10 cellular contexts compared by ENCODE assay signal in the genomic region with DNA sequence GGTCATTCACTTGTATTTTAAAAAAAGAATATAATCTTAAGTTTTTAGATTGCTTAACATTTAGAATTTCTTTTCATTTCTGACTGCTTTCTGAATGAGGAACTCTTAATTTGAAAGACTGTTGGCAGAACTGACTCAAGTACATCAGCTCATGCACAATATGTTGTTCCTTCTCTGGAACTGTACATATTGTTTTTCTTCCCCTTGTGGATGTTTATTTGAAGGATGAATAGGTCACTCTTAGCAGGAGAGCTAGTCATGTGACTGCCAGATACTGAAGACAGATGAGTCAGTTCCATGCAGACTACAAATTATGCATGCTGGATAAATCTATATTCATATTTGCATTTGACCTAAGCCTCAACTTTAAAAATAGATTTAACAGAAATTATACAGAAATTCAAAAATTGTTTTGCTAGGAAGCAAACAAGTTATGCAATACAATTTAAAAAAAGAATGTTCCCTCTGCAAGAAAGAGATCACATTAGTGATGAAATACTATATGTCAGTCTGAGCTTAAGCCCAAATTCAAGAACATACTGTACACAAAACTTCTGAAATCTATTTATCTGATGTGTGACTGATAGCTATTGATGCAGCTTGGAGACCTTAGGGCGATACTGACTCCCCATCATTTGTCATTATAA.
DNase-seq lines count a peak whose midpoint lies in the region; ATAC-seq and TF ChIP-seq lines count a peak whose summit lies in the region.
"Had no signal": no experiment of that assay in that cellular context is flagged by ENCODE, and none has a peak within 500 bp of the region (broad histone marks: within the 10 kb centered on the region; RNA-seq: fewer than 3 reads in every experiment).

No MANE protein-coding gene starts in this region.

- no peaks in the 10 kb centered on the region for H3K4me1 Mint-ChIP-seq in activated CD4-positive, alpha-beta T cell treated with anti-CD3 and anti-CD28 coated beads, Interleukin-2, amount 10 ng/mL, durations not matched to agents 7 days and 5 days

- H3K27ac ChIP-seq in esophagus squamous epithelium, result peak overlapping the region; percentile 7 to 72 (median 54)
- H3K27ac ChIP-seq: colonic mucosa had no signal

- DNase-seq in EL, result peak; percentile 85
- peak; percentile 64 for DNase-seq in NCI-H69 (lab: John Stamatoyannopoulos, UW)
- DNase-seq in esophagus squamous epithelium (lab: John Stamatoyannopoulos, UW), result no peak
- DNase-seq in pons (ENCODE audit: low spot score), result peak; percentile 65
- no peak for DNase-seq in NCI-H146 (lab: John Stamatoyannopoulos, UW)
- DNase-seq in activated CD4-positive, alpha-beta T cell treated with anti-CD3 and anti-CD28 coated beads, Interleukin-2, amount 10 ng/mL, durations not matched to agents 7 days and 5 days, result no peak
- DNase-seq: colonic mucosa, NCI-H1694 treated with DMSO at 0.1 percent for 48 hours had no signal

- H3K27me3 ChIP-seq in esophagus squamous epithelium, result no peaks in the 10 kb centered on the region
- H3K27me3 ChIP-seq: colonic mucosa had no signal

- no peaks in the 10 kb centered on the region for H3K27me3 Mint-ChIP-seq in activated CD4-positive, alpha-beta T cell treated with anti-CD3 and anti-CD28 coated beads, Interleukin-2, amount 10 ng/mL, durations not matched to agents 7 days and 5 days

- H3K36me3 ChIP-seq in esophagus squamous epithelium, result no peaks in the 10 kb centered on the region
- H3K36me3 ChIP-seq: colonic mucosa had no signal

- no peaks in the 10 kb centered on the region for H3K9me3 ChIP-seq in esophagus squamous epithelium
- H3K9me3 ChIP-seq: colonic mucosa had no signal

- ATAC-seq in GM19455 (IDR thresholded peaks at IDR 0.05; ENCODE audit: unreplicated experiment) (no peak), GM21526 (IDR thresholded peaks at IDR 0.05; ENCODE audit: low FRiP score, unreplicated experiment) (no peak)

- WGBS in esophagus squamous epithelium, 2 donors, result 46 to 67% methylated on average over 1 of the region's 1 CpG

- H3K4me3 ChIP-seq in esophagus squamous epithelium, result no peak overlapping the region
- H3K4me3 ChIP-seq: colonic mucosa had no signal

- TF ChIP-seq POLR2A in esophagus squamous epithelium (IDR thresholded peaks at IDR 0.05), result no peak

- CTCF ChIA-PET in activated CD4-positive, alpha-beta T cell treated with anti-CD3 and anti-CD28 coated beads, Interleukin-2, amount 10 ng/mL, durations not matched to agents 7 days and 5 days (lab: Charles Lee), result no interaction called here

- H3K27ac Mint-ChIP-seq in activated CD4-positive, alpha-beta T cell treated with anti-CD3 and anti-CD28 coated beads, Interleukin-2, amount 10 ng/mL, durations not matched to agents 7 days and 5 days, result no peak overlapping the region

- TF ChIP-seq CTCF in esophagus squamous epithelium (IDR thresholded peaks at IDR 0.05), result peak in 1 of 6 experiments; percentile 8

- intact Hi-C loops in esophagus squamous epithelium (cut with DNase I), result no loop called here

- H3K4me1 ChIP-seq in esophagus squamous epithelium, result peaks cover 0 to 30% (median 2%) of the 10 kb centered on the region in 3 donors
- H3K4me1 ChIP-seq: colonic mucosa had no signal

- POLR2A ChIA-PET in activated CD4-positive, alpha-beta T cell treated with anti-CD3 and anti-CD28 coated beads, Interleukin-2, amount 10 ng/mL, durations not matched to agents 7 days and 5 days (lab: Charles Lee), result no interaction called here

- H3K9me3 Mint-ChIP-seq in activated CD4-positive, alpha-beta T cell treated with anti-CD3 and anti-CD28 coated beads, Interleukin-2, amount 10 ng/mL, durations not matched to agents 7 days and 5 days, result no peaks in the 10 kb centered on the region

- no peaks in the 10 kb centered on the region for H3K36me3 Mint-ChIP-seq in activated CD4-positive, alpha-beta T cell treated with anti-CD3 and anti-CD28 coated beads, Interleukin-2, amount 10 ng/mL, durations not matched to agents 7 days and 5 days (ENCODE audit: low read depth)

- H3K4me3 Mint-ChIP-seq in activated CD4-positive, alpha-beta T cell treated with anti-CD3 and anti-CD28 coated beads, Interleukin-2, amount 10 ng/mL, durations not matched to agents 7 days and 5 days, result no peak overlapping the region

Comparison
In these comparisons a context has a peak if more than half of its experiments do, and no peak if none do; other contexts are left out.
1. DNase-seq: peak in EL (single experiment), NCI-H69 (single experiment) and pons (single experiment); none in esophagus squamous epithelium (single experiment), NCI-H146 (single experiment) and activated CD4-positive, alpha-beta T cell treated with anti-CD3 and anti-CD28 coated beads, Interleukin-2, amount 10 ng/mL, durations not matched to agents 7 days and 5 days (single experiment).